8 cellular contexts compared by ENCODE assay signal in the genomic region with DNA sequence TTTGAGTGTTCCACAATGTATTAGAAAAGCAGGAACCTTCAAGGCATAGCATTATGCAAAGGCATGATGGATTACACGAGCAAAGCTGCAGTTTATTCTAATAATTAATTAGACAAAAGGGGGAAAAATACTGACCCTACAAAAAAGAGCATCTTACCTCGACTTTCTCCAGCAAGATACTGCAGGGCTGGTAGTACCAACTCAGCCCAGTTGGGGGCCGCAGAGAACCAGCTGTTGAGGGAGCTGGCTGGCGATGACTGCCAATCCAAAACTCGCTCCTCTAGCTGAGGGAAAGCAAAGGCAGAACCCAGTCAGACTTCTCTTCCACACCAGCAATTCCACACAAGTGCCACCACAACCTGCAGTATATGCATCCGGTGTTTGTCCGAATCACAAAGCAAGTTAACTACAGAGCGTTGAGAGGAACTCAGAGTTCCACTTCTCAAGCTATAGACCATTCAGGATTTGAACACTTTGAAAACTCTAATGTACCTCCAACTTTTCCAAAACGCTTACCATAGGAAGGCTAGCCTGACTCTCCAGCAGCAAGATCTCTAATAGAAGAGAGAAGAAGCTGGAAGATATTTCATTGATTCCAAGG. TPM values are rescaled to one million over a fixed set of nuclear protein-coding genes. Genes with fewer than 3 reads are reported as not detected.
DNase-seq lines count a peak whose midpoint lies in the region; ATAC-seq and TF ChIP-seq lines count a peak whose summit lies in the region.

No MANE protein-coding gene starts in this region.

- no peak overlapping the region for H3K4me3 Mint-ChIP-seq in activated CD8-positive, alpha-beta T cell treated with anti-CD3 and anti-CD28 coated beads, Interleukin-2, amount 10 ng/mL, durations not matched to agents 7 days and 5 days

- DNase-seq in CD1c-positive myeloid dendritic cell (ENCODE audit: extremely low spot score): peak; percentile 8
- peak; percentile 23 for DNase-seq in LHCN-M2 (ENCODE audit: low read depth)
- DNase-seq in activated CD8-positive, alpha-beta T cell treated with anti-CD3 and anti-CD28 coated beads, Interleukin-2, amount 10 ng/mL, durations not matched to agents 7 days and 5 days: peak; percentile 60
- DNase-seq in fibroblast of mammary gland (ENCODE audit: low read depth): peak; percentile 30
- DNase-seq in stimulated activated CD4-positive, alpha-beta T cell treated with anti-CD3 and anti-CD28 coated beads, Interleukin-15, amount 100 ng/mL, for 24 hours: peak; percentile 58
- DNase-seq in occipital lobe (lab: John Stamatoyannopoulos, UW): no peak

- no peak overlapping the region for H3K27ac Mint-ChIP-seq in activated CD8-positive, alpha-beta T cell treated with anti-CD3 and anti-CD28 coated beads, Interleukin-2, amount 10 ng/mL, durations not matched to agents 7 days and 5 days

- no peaks in the 10 kb centered on the region for H3K27me3 Mint-ChIP-seq in activated CD8-positive, alpha-beta T cell treated with anti-CD3 and anti-CD28 coated beads, Interleukin-2, amount 10 ng/mL, durations not matched to agents 7 days and 5 days (ENCODE audit: low read depth)

- POLR2A ChIA-PET in activated CD8-positive, alpha-beta T cell treated with anti-CD3 and anti-CD28 coated beads, Interleukin-2, amount 10 ng/mL, durations not matched to agents 7 days and 5 days (lab: Charles Lee): no interaction called here

- peaks cover 70% of the 10 kb centered on the region for H3K36me3 Mint-ChIP-seq in activated CD8-positive, alpha-beta T cell treated with anti-CD3 and anti-CD28 coated beads, Interleukin-2, amount 10 ng/mL, durations not matched to agents 7 days and 5 days (ENCODE audit: low read depth)

- CTCF ChIA-PET in activated CD8-positive, alpha-beta T cell treated with anti-CD3 and anti-CD28 coated beads, Interleukin-2, amount 10 ng/mL, durations not matched to agents 7 days and 5 days (lab: Charles Lee): interaction anchor here (0.7 to 4.0 kb wide), 16 partner anchors 9 to 454 kb away, joined by 3 to 36 read pairs (median 3); a partner anchor contains a TSS

- ATAC-seq in GM18907 (IDR thresholded peaks at IDR 0.05; ENCODE audit: unreplicated experiment) (peak; percentile 63), HG03460 (IDR thresholded peaks at IDR 0.05; ENCODE audit: unreplicated experiment) (no peak)
- ATAC-seq in activated CD8-positive, alpha-beta T cell treated with anti-CD3 and anti-CD28 coated beads, Interleukin-2, amount 10 ng/mL, durations not matched to agents 7 days and 5 days: peak; percentile 69

- peak; percentile 62 for TF ChIP-seq CTCF in fibroblast of mammary gland (conservative IDR thresholded peaks at IDR 0.05; ENCODE audit: control insufficient read depth, insufficient read depth, low read depth, low read length)

- H3K4me3 ChIP-seq in fibroblast of mammary gland (ENCODE audit: control insufficient read depth, low read depth, low read length): no peak overlapping the region

- no peaks in the 10 kb centered on the region for H3K9me3 Mint-ChIP-seq in activated CD8-positive, alpha-beta T cell treated with anti-CD3 and anti-CD28 coated beads, Interleukin-2, amount 10 ng/mL, durations not matched to agents 7 days and 5 days (ENCODE audit: insufficient read depth)

- H3K4me1 Mint-ChIP-seq in activated CD8-positive, alpha-beta T cell treated with anti-CD3 and anti-CD28 coated beads, Interleukin-2, amount 10 ng/mL, durations not matched to agents 7 days and 5 days (ENCODE audit: low read depth): no peaks in the 10 kb centered on the region

RNA-seq across cellular contexts. Expression of a gene that starts 13.7 kb away (rescaled TPM):
- 25.7 and 26.8 TPM in 2 replicates for total RNA-seq in LHCN-M2 (2014; rRNA removed)
- polyA plus RNA-seq in LHCN-M2 (2012): 8.3 TPM
- total RNA-seq in activated CD8-positive, alpha-beta T cell treated with anti-CD3 and anti-CD28 coated beads, Interleukin-2, amount 10 ng/mL, durations not matched to agents 7 days and 5 days: 10 to 100 TPM; 32.5 to 35.5 TPM
- total RNA-seq in occipital lobe: 20.9 TPM
